In genomic region chr11:95068549-95068948, GRCh38 we compare ENCODE assay signal across 8 cellular contexts. TPM values are rescaled to one million over a fixed set of nuclear protein-coding genes. Genes with fewer than 3 reads are reported as not detected.
DNase-seq lines count a peak whose midpoint lies in the region; ATAC-seq and TF ChIP-seq lines count a peak whose summit lies in the region.

No MANE protein-coding gene starts in this region.

- peak overlapping the region; percentile 97 for H3K27ac ChIP-seq in cingulate gyrus (ENCODE audit: low read depth, low read length)

- intact Hi-C loops in activated B cell treated with CpG ODN at 0.5 μM for 24 hours (cut with micrococcal nuclease): loop anchor here (1.0 to 10.0 kb wide), 7 partner anchors 39 to 1324 kb away; partner anchors contain the start of genes FAM76B, JRKL and MTMR2

- peak; percentile 73 for ATAC-seq in GM18909 (IDR thresholded peaks at IDR 0.05; ENCODE audit: poor library complexity, unreplicated experiment)
- peak; percentile 64 for ATAC-seq in HG03135 (IDR thresholded peaks at IDR 0.05; ENCODE audit: unreplicated experiment)
- ATAC-seq in activated B cell treated with CpG ODN at 0.5 μM for 24 hours (ENCODE audit: low read depth): peak; percentile 53
- ATAC-seq in left lobe of liver: peak; percentile 66

- peaks cover 25% of the 10 kb centered on the region for H3K36me3 Mint-ChIP-seq in activated B cell treated with CpG ODN at 0.5 μM for 24 hours (ENCODE audit: low read depth)

- peak overlapping the region; percentile 99 for H3K27ac Mint-ChIP-seq in activated B cell treated with CpG ODN at 0.5 μM for 24 hours

- H3K9me3 Mint-ChIP-seq in activated B cell treated with CpG ODN at 0.5 μM for 24 hours: no peaks in the 10 kb centered on the region

- H3K27me3 Mint-ChIP-seq in activated B cell treated with CpG ODN at 0.5 μM for 24 hours: no peaks in the 10 kb centered on the region

- CTCF ChIA-PET in activated B cell treated with CpG ODN at 0.5 μM for 24 hours (lab: Charles Lee): interaction anchor here (0.9 to 9.4 kb wide), 9 partner anchors 12 to 693 kb away, joined by 3 to 138 read pairs (median 4); partner anchors contain the start of gene ENDOD1

- TF ChIP-seq CTCF in AG10803 (conservative IDR thresholded peaks at IDR 0.05; ENCODE audit: low read length): no peak; the same call in 1 of the 2 replicates
- no peak for TF ChIP-seq CTCF in activated B cell treated with CpG ODN at 0.5 μM for 24 hours (IDR thresholded peaks at IDR 0.05)

- DNase-seq in AG10803 (ENCODE audit: low read depth) (peak; percentile 92), NCI-H226 (peak; percentile 77), activated B cell treated with CpG ODN at 0.5 μM for 24 hours (no peak), left lobe of liver (ENCODE audit: low spot score) (peak; percentile 77)
- DNase-seq in stimulated activated CD4-positive, alpha-beta T cell treated with anti-CD3 and anti-CD28 coated beads, Interleukin-4, amount 100 ng/mL, for 1 hour: peak; percentile 51

- POLR2A ChIA-PET in activated B cell treated with CpG ODN at 0.5 μM for 24 hours (lab: Charles Lee): interaction anchor here (0.6 to 4.9 kb wide), 15 partner anchors 8 to 721 kb away, joined by 3 to 89 read pairs (median 12); partner anchors contain the start of genes CEP57, CWC15, ENDOD1 and FAM76B

- H3K4me1 Mint-ChIP-seq in activated B cell treated with CpG ODN at 0.5 μM for 24 hours: peaks cover 31% of the 10 kb centered on the region

- peak overlapping the region; percentile 93 for H3K4me3 Mint-ChIP-seq in activated B cell treated with CpG ODN at 0.5 μM for 24 hours

- H3K4me3 ChIP-seq in AG10803 (ENCODE audit: low read length): peak overlapping the region; percentile 81

RNA-seq across cellular contexts. Expression of gene SRSF8, which starts 1.8 kb away (rescaled TPM):
- total RNA-seq in activated B cell treated with CpG ODN at 0.5 μM for 24 hours (40.6 and 46.8 TPM in 2 replicates), left lobe of liver (21.0 TPM)

RNA-seq across cellular contexts. Expression of gene KDM4F, which starts 19.3 kb away (rescaled TPM):
- total RNA-seq in activated B cell treated with CpG ODN at 0.5 μM for 24 hours (not detected in 2 replicates), left lobe of liver (not detected)

RNA-seq across cellular contexts. Expression of gene ENDOD1, which starts 21.1 kb away (rescaled TPM):
- 9.5 and 9.8 TPM in 2 replicates for total RNA-seq in activated B cell treated with CpG ODN at 0.5 μM for 24 hours
- total RNA-seq in left lobe of liver: 4.3 TPM

RNA-seq across cellular contexts. Expression of gene KDM4E, which starts 43.5 kb away (rescaled TPM):
- total RNA-seq in activated B cell treated with CpG ODN at 0.5 μM for 24 hours: not detected in 2 replicates
- total RNA-seq in left lobe of liver: not detected
